In genomic region chr1:161553631-161554030, GRCh38 we compare ENCODE assay signal across 5 cellular contexts. TPM values are rescaled to one million over a fixed set of nuclear protein-coding genes. Genes with fewer than 3 reads are reported as not detected.
"Had no signal": no experiment of that assay in that cellular context is flagged by ENCODE, and none has a peak within 500 bp of the region (broad histone marks: within the 10 kb centered on the region; RNA-seq: fewer than 3 reads in every experiment).

No MANE protein-coding gene starts in this region.

RNA-seq across cellular contexts. Expression of gene FCGR3A, which starts 4.0 kb away (rescaled TPM):
- total RNA-seq: chondrocyte, dermis microvascular lymphatic vessel endothelial cell, endodermal cell, glomerular endothelial cell, mammary epithelial cell had no signal
- polyA plus RNA-seq: mammary epithelial cell had no signal

RNA-seq across cellular contexts. Expression of gene HSPA6, which starts 29.3 kb away (rescaled TPM):
- total RNA-seq: endodermal cell had no signal

RNA-seq across cellular contexts. Expression of gene FCGR2A, which starts 48.4 kb away (rescaled TPM):
- total RNA-seq: chondrocyte, endodermal cell, glomerular endothelial cell, mammary epithelial cell had no signal
